1 cellular context compared by ENCODE assay signal in the genomic region with DNA sequence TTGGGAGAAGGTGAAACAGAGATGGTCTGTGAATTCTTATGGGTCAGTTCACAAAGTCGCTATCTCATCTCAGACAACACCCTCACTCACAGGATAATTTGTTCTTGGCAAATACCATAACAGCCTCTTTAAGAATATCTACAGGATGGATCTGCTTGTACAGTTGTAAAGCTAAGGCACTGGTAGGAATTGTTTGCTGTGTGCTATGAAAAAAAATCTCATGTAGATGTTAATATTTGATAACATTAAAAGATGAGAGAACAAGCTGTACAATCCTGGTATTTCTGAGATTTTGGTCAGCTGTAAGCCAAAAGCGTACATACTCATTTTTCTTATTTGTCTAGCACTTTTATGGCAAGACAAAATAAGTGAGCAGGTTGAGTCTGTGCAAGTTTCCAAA.
TF ChIP-seq lines count a peak whose summit lies in the region.

No MANE protein-coding gene starts in this region.

TF ChIP-seq in K562, 482 proteins besides CTCF, POLR2A, EP300 and RAD21:
- TF ChIP-seq E2F1 (CRISPR knock-in tag; IDR thresholded peaks at IDR 0.05) (peak; percentile 38; the same call in 1 of the 2 replicates), DPF2 (IDR thresholded peaks at IDR 0.05) (no peak), ZNF121 (CRISPR knock-in tag; conservative IDR thresholded peaks at IDR 0.05) (no peak), ZC3H11A (IDR thresholded peaks at IDR 0.05; ENCODE audit: low read depth, low read length) (no peak), ZKSCAN1 (IDR thresholded peaks at IDR 0.05; ENCODE audit: low read depth, low read length) (no peak), SAP30 (IDR thresholded peaks at IDR 0.05; ENCODE audit: borderline replicate concordance, insufficient read depth, low read depth, low read length, poor library complexity, severe bottlenecking) (no peak), SRF (CRISPR knock-in tag; IDR thresholded peaks at IDR 0.05) (no peak), NCOA2 (IDR thresholded peaks at IDR 0.05; ENCODE audit: partially characterized antibody in 2 of 2) (no peak)
